Comparison of ENCODE assay signal across 1 cellular context in the genomic region with DNA sequence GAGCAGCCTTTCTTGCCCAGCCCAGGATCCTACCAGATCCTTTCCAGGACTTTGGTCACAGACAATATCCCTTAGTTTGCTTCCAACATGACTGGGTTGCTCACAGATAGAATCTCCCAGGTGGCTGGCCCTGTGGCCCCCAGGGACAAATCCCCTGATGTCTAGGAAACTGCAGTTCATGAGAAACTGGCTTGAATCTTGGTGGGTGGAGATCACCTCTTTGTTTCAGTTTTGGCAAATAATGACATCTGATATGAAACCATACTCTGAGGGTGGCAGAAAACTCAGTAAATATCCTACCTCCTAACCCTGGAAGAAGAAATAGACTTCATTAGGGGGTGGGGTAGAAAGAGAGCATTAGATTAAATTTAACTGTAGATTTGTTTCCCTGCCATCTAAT.
A peak's percentile ranks its signal among the peaks of the same experiment; 100 is the strongest.
TF ChIP-seq lines count a peak whose summit lies in the region.

No MANE protein-coding gene starts in this region.

TF ChIP-seq in GM12878, 131 proteins besides CTCF, POLR2A, EP300 and RAD21:
- TF ChIP-seq, protein P1, sequence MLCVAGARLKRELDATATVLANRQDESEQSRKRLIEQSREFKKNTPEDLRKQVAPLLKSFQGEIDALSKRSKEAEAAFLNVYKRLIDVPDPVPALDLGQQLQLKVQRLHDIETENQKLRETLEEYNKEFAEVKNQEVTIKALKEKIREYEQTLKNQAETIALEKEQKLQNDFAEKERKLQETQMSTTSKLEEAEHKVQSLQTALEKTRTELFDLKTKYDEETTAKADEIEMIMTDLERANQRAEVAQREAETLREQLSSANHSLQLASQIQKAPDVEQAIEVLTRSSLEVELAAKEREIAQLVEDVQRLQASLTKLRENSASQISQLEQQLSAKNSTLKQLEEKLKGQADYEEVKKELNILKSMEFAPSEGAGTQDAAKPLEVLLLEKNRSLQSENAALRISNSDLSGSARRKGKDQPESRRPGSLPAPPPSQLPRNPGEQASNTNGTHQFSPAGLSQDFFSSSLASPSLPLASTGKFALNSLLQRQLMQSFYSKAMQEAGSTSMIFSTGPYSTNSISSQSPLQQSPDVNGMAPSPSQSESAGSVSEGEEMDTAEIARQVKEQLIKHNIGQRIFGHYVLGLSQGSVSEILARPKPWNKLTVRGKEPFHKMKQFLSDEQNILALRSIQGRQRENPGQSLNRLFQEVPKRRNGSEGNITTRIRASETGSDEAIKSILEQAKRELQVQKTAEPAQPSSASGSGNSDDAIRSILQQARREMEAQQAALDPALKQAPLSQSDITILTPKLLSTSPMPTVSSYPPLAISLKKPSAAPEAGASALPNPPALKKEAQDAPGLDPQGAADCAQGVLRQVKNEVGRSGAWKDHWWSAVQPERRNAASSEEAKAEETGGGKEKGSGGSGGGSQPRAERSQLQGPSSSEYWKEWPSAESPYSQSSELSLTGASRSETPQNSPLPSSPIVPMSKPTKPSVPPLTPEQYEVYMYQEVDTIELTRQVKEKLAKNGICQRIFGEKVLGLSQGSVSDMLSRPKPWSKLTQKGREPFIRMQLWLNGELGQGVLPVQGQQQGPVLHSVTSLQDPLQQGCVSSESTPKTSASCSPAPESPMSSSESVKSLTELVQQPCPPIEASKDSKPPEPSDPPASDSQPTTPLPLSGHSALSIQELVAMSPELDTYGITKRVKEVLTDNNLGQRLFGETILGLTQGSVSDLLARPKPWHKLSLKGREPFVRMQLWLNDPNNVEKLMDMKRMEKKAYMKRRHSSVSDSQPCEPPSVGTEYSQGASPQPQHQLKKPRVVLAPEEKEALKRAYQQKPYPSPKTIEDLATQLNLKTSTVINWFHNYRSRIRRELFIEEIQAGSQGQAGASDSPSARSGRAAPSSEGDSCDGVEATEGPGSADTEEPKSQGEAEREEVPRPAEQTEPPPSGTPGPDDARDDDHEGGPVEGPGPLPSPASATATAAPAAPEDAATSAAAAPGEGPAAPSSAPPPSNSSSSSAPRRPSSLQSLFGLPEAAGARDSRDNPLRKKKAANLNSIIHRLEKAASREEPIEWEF (IDR thresholded peaks at IDR 0.05; ENCODE audit: insufficient replicate concordance, low read depth, low read length), result peak; percentile 85
- TF ChIP-seq SUPT20H (IDR thresholded peaks at IDR 0.05; ENCODE audit: borderline replicate concordance, control insufficient read depth, low read depth, low read length) (no peak), MEF2B (IDR thresholded peaks at IDR 0.05; ENCODE audit: partially characterized antibody, poor library complexity, severe bottlenecking) (peak; percentile 99), RB1 (IDR thresholded peaks at IDR 0.05; ENCODE audit: borderline replicate concordance) (peak; percentile 73; the same call in 1 of the 2 replicates), NR2F1 (conservative IDR thresholded peaks at IDR 0.05) (0 out of 2 replicates have a peak, but pooled peaks have one; percentile 20), GATAD2B (conservative IDR thresholded peaks at IDR 0.05; ENCODE audit: low read depth) (peak; percentile 91; the same call in 1 of the 2 replicates), HCFC1 (IDR thresholded peaks at IDR 0.05; ENCODE audit: low read length) (no peak), NFXL1 (IDR thresholded peaks at IDR 0.05; ENCODE audit: borderline replicate concordance) (no peak), BCL11A (IDR thresholded peaks at IDR 0.05; ENCODE audit: low read depth, low read length) (0 out of 2 replicates have a peak, but pooled peaks have one; percentile 34), DPF2 (IDR thresholded peaks at IDR 0.05) (0 out of 2 replicates have a peak, but pooled peaks have one; percentile 13), TCF12 (IDR thresholded peaks at IDR 0.05; ENCODE audit: low read depth, low read length) (peak; percentile 75)
- TF ChIP-seq, protein P2, sequence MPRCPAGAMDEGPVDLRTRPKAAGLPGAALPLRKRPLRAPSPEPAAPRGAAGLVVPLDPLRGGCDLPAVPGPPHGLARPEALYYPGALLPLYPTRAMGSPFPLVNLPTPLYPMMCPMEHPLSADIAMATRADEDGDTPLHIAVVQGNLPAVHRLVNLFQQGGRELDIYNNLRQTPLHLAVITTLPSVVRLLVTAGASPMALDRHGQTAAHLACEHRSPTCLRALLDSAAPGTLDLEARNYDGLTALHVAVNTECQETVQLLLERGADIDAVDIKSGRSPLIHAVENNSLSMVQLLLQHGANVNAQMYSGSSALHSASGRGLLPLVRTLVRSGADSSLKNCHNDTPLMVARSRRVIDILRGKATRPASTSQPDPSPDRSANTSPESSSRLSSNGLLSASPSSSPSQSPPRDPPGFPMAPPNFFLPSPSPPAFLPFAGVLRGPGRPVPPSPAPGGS (IDR thresholded peaks at IDR 0.05; ENCODE audit: borderline replicate concordance, insufficient read depth, low read depth, low read length, poor library complexity, severe bottlenecking), result no peak
